8 cellular contexts compared by ENCODE assay signal in genomic region chr10:37976091-37976879, GRCh38.
DNase-seq lines count a peak whose midpoint lies in the region; ATAC-seq lines count a peak whose summit lies in the region.

TSS of gene ZNF25 (minus strand) at chr10:37976647. CDS start at chr10:37971722, 4,925 bp downstream.

- peak within 1 kb of the TSS; percentile 87 for H3K27ac ChIP-seq in effector memory CD4-positive, alpha-beta T cell (ENCODE audit: insufficient read depth, low read length, poor library complexity, severe bottlenecking)

- peak; percentile 88 for DNase-seq in COLO829 (ENCODE audit: low spot score)
- peak; percentile 82 for DNase-seq in HS-5 (ENCODE audit: low read depth)
- DNase-seq in NK-92 (lab: John Stamatoyannopoulos, UW; ENCODE audit: unreplicated experiment) = peak; percentile 89
- peak; percentile 96 to 97 for DNase-seq in activated CD8-positive, alpha-beta memory T cell treated with anti-CD3 and anti-CD28 coated beads for 4 hours (ENCODE audit: low read depth in 2 of 2)
- DNase-seq in effector memory CD4-positive, alpha-beta T cell = peak; percentile 96 to 97 (median 96)
- peak; percentile 99 for DNase-seq in medulla oblongata (ENCODE audit: extremely low spot score)
- peak; percentile 94 for DNase-seq in stimulated activated CD8-positive, alpha-beta memory T cell treated with anti-CD3 and anti-CD28 coated beads, Interleukin-12 subunit alpha, Interleukin-12 subunit beta, amount 100 ng/mL, for 1 hour (ENCODE audit: low read depth)

- H3K4me1 ChIP-seq in effector memory CD4-positive, alpha-beta T cell (ENCODE audit: control insufficient read depth, insufficient read depth, low read length, poor library complexity, severe bottlenecking) = no peaks in the 10 kb centered on the region

- H3K27me3 ChIP-seq in effector memory CD4-positive, alpha-beta T cell (replicated peaks; ENCODE audit: control insufficient read depth, insufficient read depth, low read length, poor library complexity, severe bottlenecking) = no peaks in the 10 kb centered on the region

- peak within 1 kb of the TSS; percentile 66 for H3K4me3 ChIP-seq in effector memory CD4-positive, alpha-beta T cell (ENCODE audit: insufficient read depth, low read depth, low read length, poor library complexity, severe bottlenecking)

- no peaks in the 10 kb centered on the region for H3K36me3 ChIP-seq in effector memory CD4-positive, alpha-beta T cell (ENCODE audit: control insufficient read depth, insufficient read depth, low read length)

- H3K9me3 ChIP-seq in effector memory CD4-positive, alpha-beta T cell (ENCODE audit: control insufficient read depth, low read length) = no peaks in the 10 kb centered on the region

- ATAC-seq in GM19468 (IDR thresholded peaks at IDR 0.05; ENCODE audit: extremely low read depth, unreplicated experiment) = peak; percentile 95

Comparison
In these comparisons a context has a peak if more than half of its experiments do, and no peak if none do; other contexts are left out.
1. Peak in every context shown above with its lines: DNase-seq, ATAC-seq, H3K4me3 ChIP-seq and H3K27ac ChIP-seq.